Comparison of ENCODE assay signal across 8 cellular contexts in the genomic region with DNA sequence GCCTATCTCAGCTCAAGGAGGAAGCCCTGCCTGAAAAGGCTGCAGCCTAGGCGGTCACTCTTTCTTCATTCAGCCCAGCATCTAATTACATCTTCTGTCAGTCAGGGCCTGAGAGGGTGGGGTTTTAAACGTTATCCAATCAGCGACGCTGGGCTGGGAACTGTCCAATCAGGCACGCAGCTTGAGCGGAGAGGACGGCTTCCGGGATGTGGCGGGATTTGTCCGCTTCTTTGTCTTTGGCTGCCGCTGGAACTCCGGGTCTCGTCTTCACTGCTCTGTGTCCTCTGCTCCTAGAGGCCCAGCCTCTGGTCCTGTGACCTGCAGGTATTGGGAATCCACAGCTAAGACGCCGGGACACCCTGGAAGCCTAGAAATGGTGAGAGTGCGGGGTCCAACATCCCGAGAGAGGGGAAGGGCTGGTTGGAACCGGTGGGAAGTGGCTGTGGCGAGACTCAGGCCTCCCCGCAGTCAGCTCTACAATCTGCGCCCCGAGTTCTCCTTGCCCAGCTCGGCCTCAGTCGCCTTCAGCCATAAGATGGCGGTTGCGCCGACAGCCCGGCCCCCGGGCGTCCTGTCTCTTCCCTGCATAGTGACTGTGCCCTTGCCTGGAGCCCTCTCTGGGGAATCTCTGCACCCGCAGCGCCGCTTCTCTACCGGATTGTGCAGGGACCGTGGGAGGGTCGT. TPM values are rescaled to one million over a fixed set of nuclear protein-coding genes. Genes with fewer than 3 reads are reported as not detected.
DNase-seq lines count a peak whose midpoint lies in the region; ATAC-seq, FAIRE-seq and TF ChIP-seq lines count a peak whose summit lies in the region.

A gene (plus strand): TSS at position 233 of the 684 bp plus-strand sequence. CDS start 141 bp downstream, at position 374.

- H3K9me3 Mint-ChIP-seq in T-helper 2 cell treated with Interferon-gamma antibody and Interleukin-4, amounts not matched to agents 5 μg/mL and 100 μg/mL, for 36 hours, result peaks cover 27% of the 10 kb centered on the region

- no peaks in the 10 kb centered on the region for H3K27me3 Mint-ChIP-seq in T-helper 2 cell treated with Interferon-gamma antibody and Interleukin-4, amounts not matched to agents 5 μg/mL and 100 μg/mL, for 36 hours (ENCODE audit: low read depth)

- H3K4me1 Mint-ChIP-seq in T-helper 2 cell treated with Interferon-gamma antibody and Interleukin-4, amounts not matched to agents 5 μg/mL and 100 μg/mL, for 36 hours (ENCODE audit: low read depth), result peaks cover 6% of the 10 kb centered on the region

- DNase-seq in GM12891 (ENCODE audit: insufficient read length, low spot score) (peak; percentile 70), NCI-H146 (lab: John Stamatoyannopoulos, UW) (peak; percentile 99), astrocyte of the hippocampus (ENCODE audit: low read depth, low spot score) (peak; percentile 98), hippocampal formation (lab: John Stamatoyannopoulos, UW) (peak; percentile 91 to 95), renal cortical epithelial cell (ENCODE audit: low read depth) (peak; percentile 88), LoVo (ENCODE audit: low spot score) (no peak)
- peak; percentile 85 for DNase-seq in T-helper 2 cell treated with Interferon-gamma antibody and Interleukin-4, amounts not matched to agents 5 μg/mL and 100 μg/mL, for 36 hours (ENCODE audit: low spot score)

- peak; percentile 74 for TF ChIP-seq POLR2A in GM12891 (IDR thresholded peaks at IDR 0.05; ENCODE audit: low read depth, low read length)

- H3K36me3 Mint-ChIP-seq in T-helper 2 cell treated with Interferon-gamma antibody and Interleukin-4, amounts not matched to agents 5 μg/mL and 100 μg/mL, for 36 hours (ENCODE audit: low read depth), result peaks cover 39% of the 10 kb centered on the region

- H3K4me3 Mint-ChIP-seq in T-helper 2 cell treated with Interferon-gamma antibody and Interleukin-4, amounts not matched to agents 5 μg/mL and 100 μg/mL, for 36 hours, result peak within 1 kb of the TSS; percentile 97

- FAIRE-seq in GM12891 (lab: Jason Lieb, UNC), result peak; percentile 93

- peak within 1 kb of the TSS; percentile 94 for H3K27ac Mint-ChIP-seq in T-helper 2 cell treated with Interferon-gamma antibody and Interleukin-4, amounts not matched to agents 5 μg/mL and 100 μg/mL, for 36 hours

- peak; percentile 98 for ATAC-seq in HG02763 (IDR thresholded peaks at IDR 0.05; ENCODE audit: unreplicated experiment)

TF ChIP-seq in GM12891, 5 proteins besides CTCF, POLR2A, EP300 and RAD21:
- TF ChIP-seq TAF1 (IDR thresholded peaks at IDR 0.05; ENCODE audit: low read depth, low read length) (peak; percentile 78), SPI1 (IDR thresholded peaks at IDR 0.05; ENCODE audit: low read depth, low read length) (no peak), POLR2AphosphoS5 (IDR thresholded peaks at IDR 0.05; ENCODE audit: low read depth, low read length) (peak; percentile 80), POU2F2 (IDR thresholded peaks at IDR 0.05; ENCODE audit: low read depth, low read length) (0 out of 2 replicates have a peak, but pooled peaks have one; percentile 8), PAX5 (IDR thresholded peaks at IDR 0.05; ENCODE audit: insufficient read depth, low read length, severe bottlenecking) (no peak)

RNA-seq across cellular contexts. Expression of the gene that starts here (rescaled TPM):
- polyA plus RNA-seq in GM12891 (2012; ENCODE audit: low read depth, missing spikeins), result 8.7 TPM
- 5.4 and 7.4 TPM in 2 replicates for total RNA-seq in renal cortical epithelial cell
